In the genomic region with DNA sequence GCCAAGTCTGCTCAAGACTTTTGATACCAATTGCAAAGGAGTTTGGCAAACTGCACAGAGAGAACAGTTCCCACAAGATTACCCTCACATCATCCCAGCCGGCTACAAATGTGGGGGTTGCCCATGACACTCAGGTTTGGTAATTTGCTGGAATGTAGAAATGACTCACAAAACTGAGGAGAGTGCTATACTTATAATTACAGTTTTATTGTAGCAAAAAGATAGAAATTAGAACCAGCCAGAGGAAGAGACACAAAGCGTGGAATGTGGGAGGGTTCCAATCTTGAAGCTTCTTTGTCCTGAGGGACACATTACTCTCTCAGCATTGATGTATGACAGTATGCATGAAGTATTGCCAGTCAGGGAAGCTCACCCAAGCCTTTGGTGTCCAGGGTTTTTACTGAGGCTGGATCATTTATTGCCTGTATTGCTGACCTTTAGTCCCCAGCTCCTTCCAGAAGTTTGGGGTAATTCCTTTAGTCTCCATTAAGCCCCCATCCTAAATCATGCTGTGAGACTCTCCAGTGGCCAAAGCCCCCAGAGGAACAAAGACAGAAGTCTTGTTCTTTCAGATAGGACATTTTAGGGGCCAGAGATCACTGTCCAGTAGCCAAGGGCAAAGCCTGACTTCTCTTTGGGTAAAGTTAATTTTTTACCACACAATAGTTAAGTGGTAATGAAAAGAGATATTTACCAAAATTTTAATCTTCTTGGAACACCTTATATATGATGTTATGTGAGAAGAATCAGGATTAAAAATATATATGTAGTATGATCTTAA, we compare ENCODE assay signal across 14 cellular contexts. TPM values are rescaled to one million over a fixed set of nuclear protein-coding genes. Genes with fewer than 3 reads are reported as not detected.
DNase-seq lines count a peak whose midpoint lies in the region; ATAC-seq and TF ChIP-seq lines count a peak whose summit lies in the region.
"Had no signal": no experiment of that assay in that cellular context is flagged by ENCODE, and none has a peak within 500 bp of the region (broad histone marks: within the 10 kb centered on the region; RNA-seq: fewer than 3 reads in every experiment).

No MANE protein-coding gene starts in this region.

- H3K9ac ChIP-seq in liver (ENCODE audit: low read depth in 1 of 2, low read length in 2 of 2) = no peak overlapping the region

- peaks cover 10 to 21% (median 14%) of the 10 kb centered on the region in 4 donors for H3K4me1 ChIP-seq in liver (ENCODE audit: control insufficient read depth in 4 of 4, insufficient read depth in 4 of 4, low read length in 3 of 4)
- H3K4me1 ChIP-seq in CD8-positive, alpha-beta T cell (ENCODE audit: insufficient read depth, low read length) = peaks cover 12% of the 10 kb centered on the region
- peaks cover 9% of the 10 kb centered on the region for H3K4me1 ChIP-seq in body of pancreas

- peaks cover 23% of the 10 kb centered on the region for H3K4me1 Mint-ChIP-seq in CD8-positive, alpha-beta T cell (ENCODE audit: low read depth)

- H3K36me3 ChIP-seq in liver (ENCODE audit: control insufficient read depth in 4 of 4, insufficient read depth in 3 of 4, low read depth in 1 of 4, low read length in 3 of 4) (peaks cover 3 to 19% (median 9%) of the 10 kb centered on the region in 4 donors), body of pancreas (replicated peaks in 1 of 2; ENCODE audit: insufficient read depth in 1 of 2, low read depth in 2 of 2) (peaks cover 4 to 7% of the 10 kb centered on the region in 2 donors)
- peaks cover 14% of the 10 kb centered on the region for H3K36me3 ChIP-seq in CD8-positive, alpha-beta T cell (ENCODE audit: insufficient read depth, low read length)

- no peak overlapping the region for H3K4me3 Mint-ChIP-seq in CD8-positive, alpha-beta T cell
- H3K4me3 Mint-ChIP-seq: activated B cell treated with CpG ODN at 0.5 μM for 24 hours; stimulated activated naive B cell treated with anti-CD40 and anti-IgM and Interleukin-4, amounts not matched to agents 10 μg/mL and 1 μg/mL and 100 μg/mL, for 72 hours had no signal

- no peaks in the 10 kb centered on the region for H3K27me3 Mint-ChIP-seq in CD8-positive, alpha-beta T cell (ENCODE audit: low read depth)
- H3K27me3 Mint-ChIP-seq: activated B cell treated with CpG ODN at 0.5 μM for 24 hours; stimulated activated naive B cell treated with anti-CD40 and anti-IgM and Interleukin-4, amounts not matched to agents 10 μg/mL and 1 μg/mL and 100 μg/mL, for 72 hours had no signal

- no peaks in the 10 kb centered on the region for H3K9me3 Mint-ChIP-seq in CD8-positive, alpha-beta T cell
- H3K9me3 Mint-ChIP-seq: activated B cell treated with CpG ODN at 0.5 μM for 24 hours; stimulated activated naive B cell treated with anti-CD40 and anti-IgM and Interleukin-4, amounts not matched to agents 10 μg/mL and 1 μg/mL and 100 μg/mL, for 72 hours had no signal

- no peak for TF ChIP-seq POLR2A in body of pancreas (IDR thresholded peaks at IDR 0.05)

- no peak for TF ChIP-seq CTCF in astrocyte of the spinal cord (IDR thresholded peaks at IDR 0.05; ENCODE audit: low read depth, low read length)
- no peak for TF ChIP-seq CTCF in liver (IDR thresholded peaks at IDR 0.05; ENCODE audit: low read depth, low read length, missing input control)
- no peak for TF ChIP-seq CTCF in CD8-positive, alpha-beta T cell (IDR thresholded peaks at IDR 0.05)
- no peak for TF ChIP-seq CTCF in body of pancreas (IDR thresholded peaks at IDR 0.05)

- H3K9me3 ChIP-seq in liver (ENCODE audit: control insufficient read depth in 4 of 4, low read length in 3 of 4) (no peaks in the 10 kb centered on the region), body of pancreas (no peaks in the 10 kb centered on the region)
- H3K9me3 ChIP-seq in CD8-positive, alpha-beta T cell (ENCODE audit: low read length) = no peaks in the 10 kb centered on the region

- H3K4me3 ChIP-seq in astrocyte of the spinal cord (ENCODE audit: low read depth, low read length) (no peak overlapping the region), liver (ENCODE audit: low read depth in 1 of 3, low read length in 3 of 3) (no peak overlapping the region), body of pancreas (no peak overlapping the region)
- no peak overlapping the region for H3K4me3 ChIP-seq in CD8-positive, alpha-beta T cell (ENCODE audit: low read depth, low read length)

- DNase-seq in ACHN (peak; percentile 66), HK-2 (ENCODE audit: unreplicated experiment) (peak; percentile 59), astrocyte of the spinal cord (ENCODE audit: low read depth, low spot score) (peak; percentile 65), Kasumi-1 (lab: John Stamatoyannopoulos, UW) (no peak), body of pancreas (no peak)
- no peak for DNase-seq in CD8-positive, alpha-beta T cell
- DNase-seq: activated B cell treated with CpG ODN at 0.5 μM for 24 hours; activated naive CD4-positive, alpha-beta T cell; NCI-H1694 treated with DMSO at 0.1 percent for 48 hours; stimulated activated CD4-positive, alpha-beta T cell treated with anti-CD3 and anti-CD28 coated beads, Interleukin-12 subunit alpha, Interleukin-12 subunit beta, amount 100 ng/mL, for 4 hours; stimulated activated naive B cell treated with anti-CD40 and anti-IgM and Interleukin-4, amounts not matched to agents 10 μg/mL and 1 μg/mL and 100 μg/mL, for 72 hours had no signal

- CTCF ChIA-PET in CD8-positive, alpha-beta T cell (lab: Charles Lee) = interaction anchor here (1.2 kb wide), 1 partner anchor 148 kb away, joined by 3 read pairs; no protein-coding TSS in a partner anchor

- no peak for ATAC-seq in CD8-positive, alpha-beta T cell
- ATAC-seq in body of pancreas (no peak), HG03432 (IDR thresholded peaks at IDR 0.05; ENCODE audit: unreplicated experiment) (no peak)
- ATAC-seq: stimulated activated naive B cell treated with anti-CD40 and anti-IgM and Interleukin-4, amounts not matched to agents 10 μg/mL and 1 μg/mL and 100 μg/mL, for 72 hours had no signal

- H3K27ac ChIP-seq in liver (ENCODE audit: low read depth in 1 of 2, low read length in 2 of 2) = peak overlapping the region in 1 of 2 donors; percentile 48
- no peak overlapping the region for H3K27ac ChIP-seq in CD8-positive, alpha-beta T cell (ENCODE audit: low read depth, low read length)
- H3K27ac ChIP-seq in body of pancreas = no peak overlapping the region
- H3K27ac ChIP-seq: epithelial cell of prostate had no signal

- H3K27ac Mint-ChIP-seq in CD8-positive, alpha-beta T cell = no peak overlapping the region
- H3K27ac Mint-ChIP-seq: activated B cell treated with CpG ODN at 0.5 μM for 24 hours; stimulated activated naive B cell treated with anti-CD40 and anti-IgM and Interleukin-4, amounts not matched to agents 10 μg/mL and 1 μg/mL and 100 μg/mL, for 72 hours had no signal

- in situ Hi-C loops in ACHN (cut with HindIII; ENCODE audit: low pct_ligation_motif_present, low pct_unique_long_range_greater_than_20kb, low sequenced_read_pairs) (no loop called here), astrocyte of the spinal cord (cut with HindIII; ENCODE audit: low sequenced_read_pairs) (no loop called here)

- peaks cover 26% of the 10 kb centered on the region for H3K36me3 Mint-ChIP-seq in CD8-positive, alpha-beta T cell

- TF ChIP-seq RAD21 in liver (IDR thresholded peaks at IDR 0.05) = no peak

- H3K27me3 ChIP-seq in liver (ENCODE audit: control insufficient read depth in 4 of 4, insufficient read depth in 4 of 4, low read length in 3 of 4) (no peaks in the 10 kb centered on the region), body of pancreas (no peaks in the 10 kb centered on the region)
- H3K27me3 ChIP-seq in CD8-positive, alpha-beta T cell (ENCODE audit: insufficient read depth, low read length) = no peaks in the 10 kb centered on the region

- POLR2A ChIA-PET in CD8-positive, alpha-beta T cell (lab: Charles Lee) = no interaction called here

- intact Hi-C loops in CD8-positive, alpha-beta T cell (cut with DNase I, micrococcal nuclease) = no loop called here
- intact Hi-C loops in body of pancreas (cut with DNase I) = no loop called here

- 73% methylated on average over 2 of the region's 2 CpGs for WGBS in liver
- 79 to 91% methylated on average over 2 of the region's 2 CpGs for WGBS in body of pancreas, 2 donors

TF ChIP-seq in liver, 16 proteins besides CTCF, POLR2A, EP300 and RAD21:
- peak; percentile 21 to 26 for TF ChIP-seq HNF4A (conservative IDR thresholded peaks at IDR 0.05)
- no peak for TF ChIP-seq HNF4G (IDR thresholded peaks at IDR 0.05)

RNA-seq across cellular contexts. Expression of gene TBK1, which starts 9.9 kb away (rescaled TPM):
- 10 to 100 TPM; 16.7 to 20.7 TPM for total RNA-seq in liver
- 10 to 100 TPM in 1 of 2 donors, 1 to 10 TPM in 1; 7.6 to 11.1 TPM for polyA plus RNA-seq in liver
- total RNA-seq in CD8-positive, alpha-beta T cell = 1 to 10 TPM; 6.2 to 6.7 TPM
- 10 to 100 TPM; 11.2 to 14.8 TPM for total RNA-seq in body of pancreas

RNA-seq across cellular contexts. Expression of gene XPOT, which starts 57.6 kb away (rescaled TPM):
- total RNA-seq in liver = 10 to 100 TPM; 23.4 to 44.8 TPM
- polyA plus RNA-seq in liver = 10 to 100 TPM; 16.7 to 24.3 TPM
- 10 to 100 TPM; 37.9 to 39.5 TPM for total RNA-seq in CD8-positive, alpha-beta T cell
- 10 to 100 TPM; 27.7 to 45.7 TPM for total RNA-seq in body of pancreas

Comparison
In these comparisons a context has a peak if more than half of its experiments do, and no peak if none do; other contexts are left out.
1. DNase-seq: peak in ACHN (single experiment), HK-2 (single experiment) and astrocyte of the spinal cord (single experiment); none in CD8-positive, alpha-beta T cell (0 of 7), Kasumi-1 (0 of 2) and body of pancreas (0 of 4).